ENCODE assay signal across 13 cellular contexts in genomic region chr5:102554728-102555127, GRCh38. TPM values are rescaled to one million over a fixed set of nuclear protein-coding genes. Genes with fewer than 3 reads are reported as not detected.
DNase-seq lines count a peak whose midpoint lies in the region; ATAC-seq and TF ChIP-seq lines count a peak whose summit lies in the region.
"Had no signal": no experiment of that assay in that cellular context is flagged by ENCODE, and none has a peak within 500 bp of the region (broad histone marks: within the 10 kb centered on the region; RNA-seq: fewer than 3 reads in every experiment).

No MANE protein-coding gene starts in this region.

- H3K9me3 ChIP-seq in RWPE2 (ENCODE audit: severe bottlenecking) (no peaks in the 10 kb centered on the region), lower lobe of right lung (no peaks in the 10 kb centered on the region)
- H3K9me3 ChIP-seq: body of pancreas had no signal

- TF ChIP-seq CTCF in RWPE2 (IDR thresholded peaks at IDR 0.05; ENCODE audit: poor library complexity, severe bottlenecking): peak; percentile 28
- peak; percentile 15 for TF ChIP-seq CTCF in lower lobe of right lung (IDR thresholded peaks at IDR 0.05)

- peak; percentile 56 for ATAC-seq in GM18861 (IDR thresholded peaks at IDR 0.05; ENCODE audit: unreplicated experiment)
- peak; percentile 35; the same call in 1 of the 3 replicates for ATAC-seq in RWPE2 (ENCODE audit: low read depth)
- ATAC-seq in lower lobe of right lung: no peak
- ATAC-seq in GM21390 (IDR thresholded peaks at IDR 0.05; ENCODE audit: unreplicated experiment): no peak
- ATAC-seq in stimulated activated naive CD8-positive, alpha-beta T cell treated with anti-CD3 and anti-CD28 coated beads, Interleukin-15, Interleukin-2, amounts not matched to agents 100 U/mL and 50 U/mL, for 24 hours: no peak
- ATAC-seq in sciatic nerve: no peak
- ATAC-seq: body of pancreas had no signal

- H3K4me3 ChIP-seq in RWPE2 (ENCODE audit: severe bottlenecking) (no peak overlapping the region), lower lobe of right lung (no peak overlapping the region)
- H3K4me3 ChIP-seq: body of pancreas had no signal

- H3K4me1 ChIP-seq in RWPE2 (ENCODE audit: insufficient read depth, poor library complexity, severe bottlenecking): no peaks in the 10 kb centered on the region
- H3K4me1 ChIP-seq in lower lobe of right lung: no peaks in the 10 kb centered on the region
- H3K4me1 ChIP-seq: body of pancreas had no signal

- peak; percentile 23 for DNase-seq in HT1080 (ENCODE audit: low read depth)
- DNase-seq in RWPE2 (ENCODE audit: low spot score): no peak
- DNase-seq in lower lobe of right lung: no peak
- DNase-seq in stimulated activated naive CD8-positive, alpha-beta T cell treated with anti-CD3 and anti-CD28 coated beads, Interleukin-15, Interleukin-2, amounts not matched to agents 100 U/mL and 50 U/mL, for 24 hours: no peak
- no peak for DNase-seq in OCI-M2 (lab: John Stamatoyannopoulos, UW; ENCODE audit: unreplicated experiment)
- DNase-seq in sciatic nerve (ENCODE audit: low spot score): no peak
- DNase-seq: activated CD4-positive, alpha-beta memory T cell treated with anti-CD3 and anti-CD28 coated beads for 36 hours; body of pancreas; glutamatergic neuron; NCI-H2227 treated with DMSO at 0.1 percent for 48 hours had no signal

- H3K36me3 ChIP-seq in RWPE2 (ENCODE audit: low read depth) (no peaks in the 10 kb centered on the region), lower lobe of right lung (no peaks in the 10 kb centered on the region)

- intact Hi-C loops in lower lobe of right lung (cut with DNase I) (no loop called here), sciatic nerve (cut with DNase I) (no loop called here)

- no peak overlapping the region for H3K27ac ChIP-seq in RWPE2 (ENCODE audit: poor library complexity, severe bottlenecking)
- no peak overlapping the region for H3K27ac ChIP-seq in lower lobe of right lung
- H3K27ac ChIP-seq: body of pancreas had no signal

- H3K27me3 ChIP-seq in RWPE2 (ENCODE audit: insufficient read depth, poor library complexity, severe bottlenecking) (peaks cover 10% of the 10 kb centered on the region), lower lobe of right lung (ENCODE audit: low read depth) (no peaks in the 10 kb centered on the region)
- H3K27me3 ChIP-seq: body of pancreas had no signal

RNA-seq across cellular contexts. Expression of gene SLCO6A1, which starts 55.9 kb away (rescaled TPM):
- total RNA-seq in HT1080 (2014; rRNA removed; shearing (Covaris generic)): not detected in 2 replicates
- not detected in 2 replicates for polyA plus RNA-seq in HT1080 (2015; cell fraction: cytosol; rRNA removed)
- not detected in 2 replicates for polyA plus RNA-seq in HT1080 (2015; cell fraction: nucleus; rRNA removed)
- total RNA-seq in lower lobe of right lung: not detected
- total RNA-seq in sciatic nerve: not detected
- total RNA-seq: activated CD4-positive, alpha-beta memory T cell treated with anti-CD3 and anti-CD28 coated beads for 36 hours; body of pancreas; pulmonary artery endothelial cell had no signal

Comparison
In these comparisons a context has a peak if more than half of its experiments do, and no peak if none do; other contexts are left out.
1. ATAC-seq: peak in GM18861 (single experiment) and RWPE2 (single experiment); none in lower lobe of right lung (0 of 2), GM21390 (single experiment), stimulated activated naive CD8-positive, alpha-beta T cell treated with anti-CD3 and anti-CD28 coated beads, Interleukin-15, Interleukin-2, amounts not matched to agents 100 U/mL and 50 U/mL, for 24 hours (single experiment) and sciatic nerve (single experiment).